In the genomic region with DNA sequence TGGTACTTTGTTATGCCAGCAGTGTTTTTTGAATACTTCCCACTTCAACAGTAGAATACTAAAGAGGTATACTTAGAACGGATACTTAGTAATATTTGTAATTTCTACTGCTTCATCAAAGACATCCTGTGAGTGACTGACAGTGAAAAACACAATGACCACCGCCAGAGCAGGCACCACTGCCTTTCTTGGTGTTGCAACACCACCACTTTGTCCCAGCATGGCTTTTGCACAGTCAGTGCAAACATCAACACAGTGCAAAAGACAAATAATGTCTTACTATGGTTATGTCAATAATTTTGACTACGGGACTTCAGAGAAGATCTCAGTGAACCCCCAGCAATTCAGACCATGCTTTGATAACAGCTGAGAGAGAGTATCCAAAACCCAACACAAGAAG, we compare ENCODE assay signal across 22 cellular contexts.
A peak's percentile ranks its signal among the peaks of the same experiment; 100 is the strongest.
DNase-seq lines count a peak whose midpoint lies in the region; ATAC-seq and TF ChIP-seq lines count a peak whose summit lies in the region.
"Had no signal": no experiment of that assay in that cellular context is flagged by ENCODE, and none has a peak within 500 bp of the region (broad histone marks: within the 10 kb centered on the region; RNA-seq: fewer than 3 reads in every experiment).

No MANE protein-coding gene starts in this region.

- CTCF ChIA-PET in WTC11 (lab: Charles Lee), result no interaction called here

- peaks cover 8% of the 10 kb centered on the region for H3K27me3 Mint-ChIP-seq in stimulated activated naive CD8-positive, alpha-beta T cell treated with anti-CD3 and anti-CD28 coated beads, Interleukin-15, amount 100 ng/mL, for 72 hours
- no peaks in the 10 kb centered on the region for H3K27me3 Mint-ChIP-seq in WTC11 (ENCODE audit: low read depth)

- no peaks in the 10 kb centered on the region for H3K9me3 Mint-ChIP-seq in stimulated activated naive CD8-positive, alpha-beta T cell treated with anti-CD3 and anti-CD28 coated beads, Interleukin-15, amount 100 ng/mL, for 72 hours
- H3K9me3 Mint-ChIP-seq in WTC11, result no peaks in the 10 kb centered on the region
- H3K9me3 Mint-ChIP-seq in stimulated activated effector memory CD8-positive, alpha-beta T cell treated with anti-CD3 and anti-CD28 coated beads, Interleukin-12 subunit alpha, Interleukin-12 subunit beta, amount 100 ng/mL, for 72 hours, result no peaks in the 10 kb centered on the region
- H3K9me3 Mint-ChIP-seq: CD4-positive, alpha-beta memory T cell had no signal

- peaks cover 4% of the 10 kb centered on the region for H3K4me1 Mint-ChIP-seq in stimulated activated naive CD8-positive, alpha-beta T cell treated with anti-CD3 and anti-CD28 coated beads, Interleukin-15, amount 100 ng/mL, for 72 hours
- H3K4me1 Mint-ChIP-seq in WTC11, result peaks cover 20% of the 10 kb centered on the region
- no peaks in the 10 kb centered on the region for H3K4me1 Mint-ChIP-seq in stimulated activated effector memory CD8-positive, alpha-beta T cell treated with anti-CD3 and anti-CD28 coated beads, Interleukin-12 subunit alpha, Interleukin-12 subunit beta, amount 100 ng/mL, for 72 hours
- H3K4me1 Mint-ChIP-seq: CD4-positive, alpha-beta memory T cell had no signal

- POLR2A ChIA-PET in WTC11 (lab: Charles Lee), result no interaction called here

- no peaks in the 10 kb centered on the region for H3K36me3 Mint-ChIP-seq in WTC11
- no peaks in the 10 kb centered on the region for H3K36me3 Mint-ChIP-seq in stimulated activated effector memory CD8-positive, alpha-beta T cell treated with anti-CD3 and anti-CD28 coated beads, Interleukin-12 subunit alpha, Interleukin-12 subunit beta, amount 100 ng/mL, for 72 hours
- H3K36me3 Mint-ChIP-seq: CD4-positive, alpha-beta memory T cell had no signal

- no peak overlapping the region for H3K27ac Mint-ChIP-seq in stimulated activated naive CD8-positive, alpha-beta T cell treated with anti-CD3 and anti-CD28 coated beads, Interleukin-15, amount 100 ng/mL, for 72 hours
- H3K27ac Mint-ChIP-seq in WTC11, result no peak overlapping the region
- no peak overlapping the region for H3K27ac Mint-ChIP-seq in stimulated activated effector memory CD8-positive, alpha-beta T cell treated with anti-CD3 and anti-CD28 coated beads, Interleukin-12 subunit alpha, Interleukin-12 subunit beta, amount 100 ng/mL, for 72 hours
- H3K27ac Mint-ChIP-seq: CD4-positive, alpha-beta memory T cell; HFFc6 had no signal

- H3K4me3 Mint-ChIP-seq in stimulated activated naive CD8-positive, alpha-beta T cell treated with anti-CD3 and anti-CD28 coated beads, Interleukin-15, amount 100 ng/mL, for 72 hours, result no peak overlapping the region
- no peak overlapping the region for H3K4me3 Mint-ChIP-seq in WTC11
- H3K4me3 Mint-ChIP-seq in stimulated activated effector memory CD8-positive, alpha-beta T cell treated with anti-CD3 and anti-CD28 coated beads, Interleukin-12 subunit alpha, Interleukin-12 subunit beta, amount 100 ng/mL, for 72 hours, result no peak overlapping the region
- H3K4me3 Mint-ChIP-seq: CD4-positive, alpha-beta memory T cell; HFFc6 had no signal

- DNase-seq in DMS53 (lab: John Stamatoyannopoulos, UW) (peak; percentile 4), DMS53 treated with DMSO at 0.1 percent for 48 hours (lab: John Stamatoyannopoulos, UW; ENCODE audit: unreplicated experiment) (no peak), WTC11 (ENCODE audit: low spot score) (no peak)
- no peak for DNase-seq in stimulated activated naive CD8-positive, alpha-beta T cell treated with anti-CD3 and anti-CD28 coated beads, Interleukin-15, amount 100 ng/mL, for 72 hours
- no peak for DNase-seq in stimulated activated naive CD8-positive, alpha-beta T cell treated with anti-CD3 and anti-CD28 coated beads, Interleukin-15, Interleukin-2, amounts not matched to agents 100 U/mL and 50 U/mL, for 24 hours
- no peak for DNase-seq in stimulated activated effector memory CD8-positive, alpha-beta T cell treated with anti-CD3 and anti-CD28 coated beads, Interleukin-12 subunit alpha, Interleukin-12 subunit beta, amount 100 ng/mL, for 72 hours (ENCODE audit: low spot score in 2 of 2)
- no peak for DNase-seq in activated T-cell treated with anti-CD3 and anti-CD28 coated beads, Interleukin-2, amount 50 U/mL, for 48 hours
- DNase-seq: 8988T; CD4-positive, alpha-beta memory T cell; DMS 273 treated with DMSO at 0.1 percent for 48 hours; GDM1; HFFc6; Kasumi-1; NCI-H1105; NCI-H1694; NCI-H2081; NCI-H446; NCI-H774; NK-92 treated with Interleukin-12 subunit alpha and Interleukin-12 subunit beta, amount 100 ng/mL, for 24 hours; SHP77 treated with DMSO at 0.1 percent for 48 hours; SW 1271 had no signal

- peak; percentile 53 for ATAC-seq in stimulated activated naive CD8-positive, alpha-beta T cell treated with anti-CD3 and anti-CD28 coated beads, Interleukin-15, amount 100 ng/mL, for 72 hours
- ATAC-seq in stimulated activated naive CD8-positive, alpha-beta T cell treated with anti-CD3 and anti-CD28 coated beads, Interleukin-15, Interleukin-2, amounts not matched to agents 100 U/mL and 50 U/mL, for 24 hours, result no peak
- ATAC-seq in WTC11 (no peak), GM21528 (IDR thresholded peaks at IDR 0.05; ENCODE audit: low FRiP score, unreplicated experiment) (no peak)
- ATAC-seq in stimulated activated effector memory CD8-positive, alpha-beta T cell treated with anti-CD3 and anti-CD28 coated beads, Interleukin-12 subunit alpha, Interleukin-12 subunit beta, amount 100 ng/mL, for 72 hours, result peak; percentile 56

- TF ChIP-seq CTCF in WTC11 (IDR thresholded peaks at IDR 0.05), result no peak

TF ChIP-seq in WTC11, 78 proteins besides CTCF, POLR2A, EP300 and RAD21:
- TF ChIP-seq MXD4 (CRISPR knock-in tag; IDR thresholded peaks at IDR 0.05; ENCODE audit: borderline replicate concordance) (no peak), GABPB1 (CRISPR knock-in tag; IDR thresholded peaks at IDR 0.05) (peak; percentile 60; the same call in 1 of the 2 replicates), ZNF232 (CRISPR knock-in tag; IDR thresholded peaks at IDR 0.05) (no peak)
TF ChIP-seq in WTC11: peak in this region for 1.

Comparison
In these comparisons a context has a peak if more than half of its experiments do, and no peak if none do; other contexts are left out.
1. ATAC-seq: peak in stimulated activated naive CD8-positive, alpha-beta T cell treated with anti-CD3 and anti-CD28 coated beads, Interleukin-15, amount 100 ng/mL, for 72 hours (single experiment) and stimulated activated effector memory CD8-positive, alpha-beta T cell treated with anti-CD3 and anti-CD28 coated beads, Interleukin-12 subunit alpha, Interleukin-12 subunit beta, amount 100 ng/mL, for 72 hours (single experiment); none in stimulated activated naive CD8-positive, alpha-beta T cell treated with anti-CD3 and anti-CD28 coated beads, Interleukin-15, Interleukin-2, amounts not matched to agents 100 U/mL and 50 U/mL, for 24 hours (single experiment), WTC11 (single experiment) and GM21528 (single experiment).